In genomic region chr3:53375019-53375418, GRCh38 we compare ENCODE assay signal across 8 cellular contexts. TPM values are rescaled to one million over a fixed set of nuclear protein-coding genes. Genes with fewer than 3 reads are reported as not detected.
A peak's percentile ranks its signal among the peaks of the same experiment; 100 is the strongest.
DNase-seq lines count a peak whose midpoint lies in the region; ATAC-seq and TF ChIP-seq lines count a peak whose summit lies in the region.

No MANE protein-coding gene starts in this region.

- CTCF ChIA-PET in activated B cell treated with CpG ODN at 0.5 μM for 24 hours (lab: Charles Lee): interaction anchor here (1.0 kb wide), 1 partner anchor 335 kb away, joined by 7 read pairs; no protein-coding TSS in a partner anchor

- ATAC-seq in GM19023 (IDR thresholded peaks at IDR 0.05; ENCODE audit: unreplicated experiment) (peak; percentile 45), activated B cell treated with CpG ODN at 0.5 μM for 24 hours (ENCODE audit: low read depth) (peak; percentile 42), HG03521 (IDR thresholded peaks at IDR 0.05; ENCODE audit: unreplicated experiment) (no peak)

- peak; percentile 60 to 73 for DNase-seq in AML-193 (lab: John Stamatoyannopoulos, UW)
- peak; percentile 35 for DNase-seq in NCI-H1092 treated with DMSO at 0.1 percent for 48 hours (lab: John Stamatoyannopoulos, UW)
- DNase-seq in activated B cell treated with CpG ODN at 0.5 μM for 24 hours: peak; percentile 29
- peak; percentile 3 for DNase-seq in effector CD4-positive, alpha-beta T cell
- peak; percentile 63 to 79 for DNase-seq in lung microvascular endothelial cell (ENCODE audit: low read depth in 2 of 2)
- peak; percentile 23 for DNase-seq in stimulated activated CD8-positive, alpha-beta memory T cell treated with anti-CD3 and anti-CD28 coated beads, Interleukin-7, amount 100 ng/mL, for 24 hours (ENCODE audit: low read depth)

- H3K27ac Mint-ChIP-seq in activated B cell treated with CpG ODN at 0.5 μM for 24 hours: no peak overlapping the region

- no peaks in the 10 kb centered on the region for H3K36me3 Mint-ChIP-seq in activated B cell treated with CpG ODN at 0.5 μM for 24 hours (ENCODE audit: low read depth)

- no peak overlapping the region for H3K4me3 Mint-ChIP-seq in activated B cell treated with CpG ODN at 0.5 μM for 24 hours

- POLR2A ChIA-PET in activated B cell treated with CpG ODN at 0.5 μM for 24 hours (lab: Charles Lee): no interaction called here

- H3K9me3 Mint-ChIP-seq in activated B cell treated with CpG ODN at 0.5 μM for 24 hours: no peaks in the 10 kb centered on the region

- H3K27me3 Mint-ChIP-seq in activated B cell treated with CpG ODN at 0.5 μM for 24 hours: peaks cover 25% of the 10 kb centered on the region

- H3K4me1 Mint-ChIP-seq in activated B cell treated with CpG ODN at 0.5 μM for 24 hours: no peaks in the 10 kb centered on the region

- intact Hi-C loops in activated B cell treated with CpG ODN at 0.5 μM for 24 hours (cut with micrococcal nuclease): loop anchor here (1.0 to 2.0 kb wide), 2 partner anchors 335 to 546 kb away; no protein-coding TSS in a partner anchor

- TF ChIP-seq CTCF in activated B cell treated with CpG ODN at 0.5 μM for 24 hours (IDR thresholded peaks at IDR 0.05): no peak

RNA-seq across cellular contexts. Expression of gene DCP1A, which starts 27.7 kb away (rescaled TPM):
- total RNA-seq in activated B cell treated with CpG ODN at 0.5 μM for 24 hours (35.1 and 39.3 TPM in 2 replicates), lung microvascular endothelial cell (7.2 and 10.7 TPM in 2 replicates)

Comparison
In these comparisons a context has a peak if more than half of its experiments do, and no peak if none do; other contexts are left out.
1. DNase-seq: peak in every context shown above with its lines; median percentile 71 in lung microvascular endothelial cell; 66 in AML-193; 35 in NCI-H1092 treated with DMSO at 0.1 percent for 48 hours; 29 in activated B cell treated with CpG ODN at 0.5 μM for 24 hours; 23 in stimulated activated CD8-positive, alpha-beta memory T cell treated with anti-CD3 and anti-CD28 coated beads, Interleukin-7, amount 100 ng/mL, for 24 hours; 3 in effector CD4-positive, alpha-beta T cell.